In genomic region chr3:64792458-64792857, GRCh38 we compare ENCODE assay signal across 15 cellular contexts.
DNase-seq lines count a peak whose midpoint lies in the region; ATAC-seq, FAIRE-seq and TF ChIP-seq lines count a peak whose summit lies in the region.
"Had no signal": no experiment of that assay in that cellular context is flagged by ENCODE, and none has a peak within 500 bp of the region (broad histone marks: within the 10 kb centered on the region; RNA-seq: fewer than 3 reads in every experiment).

No MANE protein-coding gene starts in this region.

- no peak overlapping the region for H3K4me3 Mint-ChIP-seq in astrocyte (ENCODE audit: unreplicated experiment)
- no peak overlapping the region for H3K4me3 Mint-ChIP-seq in T-helper 17 cell
- H3K4me3 Mint-ChIP-seq: CD4-positive, alpha-beta memory T cell had no signal

- H3K4me3 ChIP-seq in astrocyte (ENCODE audit: insufficient read depth, low read depth, low read length) (no peak overlapping the region), cardiac fibroblast (replicated peaks in 1 of 2; ENCODE audit: low read depth in 2 of 2, low read length in 2 of 2) (no peak overlapping the region), heart right ventricle (no peak overlapping the region), SJCRH30 (no peak overlapping the region)
- H3K4me3 ChIP-seq: A549, GM12878 had no signal

- intact Hi-C loops in heart right ventricle (cut with DNase I): loop anchor here in 1 of 10 donors (10.0 kb wide), 1 partner anchor 372 kb away; no protein-coding TSS in a partner anchor

- ATAC-seq in heart right ventricle (peak in 6 of 8 donors; percentile 29 to 84 (median 44)), omental fat pad (ENCODE audit: low FRiP score) (peak; percentile 73), T-helper 17 cell (no peak)
- ATAC-seq: A549, GM12878 had no signal

- no peaks in the 10 kb centered on the region for H4K20me1 ChIP-seq in astrocyte (ENCODE audit: insufficient read depth, low read length)

- no peaks in the 10 kb centered on the region for H3K79me2 ChIP-seq in astrocyte (ENCODE audit: insufficient read depth, low read length)

- H3K9me3 Mint-ChIP-seq in astrocyte (ENCODE audit: unreplicated experiment): no peaks in the 10 kb centered on the region

- H3K36me3 ChIP-seq in astrocyte (ENCODE audit: insufficient read depth, low read length) (no peaks in the 10 kb centered on the region), heart right ventricle (no peaks in the 10 kb centered on the region), SJCRH30 (no peaks in the 10 kb centered on the region)
- H3K36me3 ChIP-seq: BE2C had no signal

- H3K9ac ChIP-seq in astrocyte (ENCODE audit: low read length): no peak overlapping the region

- DNase-seq in astrocyte (ENCODE audit: low read depth) (peak; percentile 32), cardiac fibroblast (ENCODE audit: low read depth in 2 of 2) (peak; percentile 3 to 49), heart right ventricle (no peak), omental fat pad (ENCODE audit: low spot score) (no peak), SJCRH30 (no peak), T-helper 17 cell (no peak)
- no peak for DNase-seq in effector CD8-positive, alpha-beta T cell (lab: John Stamatoyannopoulos, UW)
- DNase-seq: BE2C; CD4-positive, alpha-beta memory T cell; DMS79; HCEC 1CT had no signal

- H3K9me3 ChIP-seq in astrocyte (ENCODE audit: insufficient read depth, low read depth, low read length) (no peaks in the 10 kb centered on the region), heart right ventricle (no peaks in the 10 kb centered on the region), SJCRH30 (replicated peaks) (no peaks in the 10 kb centered on the region), T-helper 17 cell (ENCODE audit: control insufficient read depth, low read length, poor library complexity, severe bottlenecking) (no peaks in the 10 kb centered on the region)
- H3K9me3 ChIP-seq: A549, BE2C had no signal

- H3K36me3 Mint-ChIP-seq in astrocyte (ENCODE audit: low read depth, unreplicated experiment): no peaks in the 10 kb centered on the region
- H3K36me3 Mint-ChIP-seq in T-helper 17 cell (ENCODE audit: low read depth): no peaks in the 10 kb centered on the region
- H3K36me3 Mint-ChIP-seq: CD4-positive, alpha-beta memory T cell had no signal

- no peaks in the 10 kb centered on the region for H3K4me1 Mint-ChIP-seq in astrocyte (ENCODE audit: low read depth, unreplicated experiment)
- no peaks in the 10 kb centered on the region for H3K4me1 Mint-ChIP-seq in T-helper 17 cell
- H3K4me1 Mint-ChIP-seq: CD4-positive, alpha-beta memory T cell had no signal

- no peak overlapping the region for H3K27ac ChIP-seq in astrocyte (ENCODE audit: low read depth, low read length)
- no peak overlapping the region for H3K27ac ChIP-seq in heart right ventricle
- H3K27ac ChIP-seq in SJCRH30: no peak overlapping the region
- H3K27ac ChIP-seq: A549, C4-2B had no signal

- 61 to 66% methylated on average over 3 of the region's 3 CpGs for WGBS in heart right ventricle, 2 donors

- H2AFZ ChIP-seq in astrocyte (ENCODE audit: low read depth, low read length): no peak overlapping the region

- H3K27ac Mint-ChIP-seq in astrocyte (ENCODE audit: unreplicated experiment) (no peak overlapping the region), T-helper 17 cell (no peak overlapping the region)
- H3K27ac Mint-ChIP-seq: CD4-positive, alpha-beta memory T cell had no signal

- H3K27me3 ChIP-seq in astrocyte (ENCODE audit: insufficient read depth, low read length) (no peaks in the 10 kb centered on the region), heart right ventricle (no peaks in the 10 kb centered on the region), SJCRH30 (no peaks in the 10 kb centered on the region)
- H3K27me3 ChIP-seq: BE2C had no signal

- FAIRE-seq in astrocyte (lab: Jason Lieb, UNC): no peak
- FAIRE-seq: A549, GM12878, GM18507 had no signal

- TF ChIP-seq CTCF in astrocyte (IDR thresholded peaks at IDR 0.05; ENCODE audit: insufficient read depth, low read depth, low read length): no peak
- TF ChIP-seq CTCF in cardiac fibroblast (IDR thresholded peaks at IDR 0.05; ENCODE audit: low read depth, low read length): no peak
- TF ChIP-seq CTCF in heart right ventricle (IDR thresholded peaks at IDR 0.05): no peak
- TF ChIP-seq CTCF in omental fat pad (IDR thresholded peaks at IDR 0.05): no peak

- H3K27me3 Mint-ChIP-seq in astrocyte (ENCODE audit: low read depth, unreplicated experiment): no peaks in the 10 kb centered on the region
- H3K27me3 Mint-ChIP-seq in T-helper 17 cell: no peaks in the 10 kb centered on the region
- H3K27me3 Mint-ChIP-seq: CD4-positive, alpha-beta memory T cell had no signal

- no peaks in the 10 kb centered on the region for H3K4me1 ChIP-seq in astrocyte (ENCODE audit: insufficient read depth, low read length)
- H3K4me1 ChIP-seq in heart right ventricle: peaks cover 0 to 33% (median 7%) of the 10 kb centered on the region in 9 donors
- H3K4me1 ChIP-seq in SJCRH30: no peaks in the 10 kb centered on the region
- H3K4me1 ChIP-seq: A549, BE2C had no signal

- H3K4me2 ChIP-seq in astrocyte (ENCODE audit: low read length): no peak overlapping the region
- H3K4me2 ChIP-seq: A549 had no signal

Comparison
In these comparisons a context has a peak if more than half of its experiments do, and no peak if none do; other contexts are left out.
1. DNase-seq: peak in astrocyte (single experiment) and cardiac fibroblast (2 of 2); none in heart right ventricle (0 of 2), omental fat pad (single experiment), effector CD8-positive, alpha-beta T cell (single experiment), SJCRH30 (0 of 2) and T-helper 17 cell (0 of 3).